ENCODE assay signal across 10 cellular contexts in genomic region chr3:107810195-107811071, GRCh38.
DNase-seq lines count a peak whose midpoint lies in the region; ATAC-seq and FAIRE-seq lines count a peak whose summit lies in the region.
"Had no signal": no experiment of that assay in that cellular context is flagged by ENCODE, and none has a peak within 500 bp of the region (broad histone marks: within the 10 kb centered on the region; RNA-seq: fewer than 3 reads in every experiment).

No MANE protein-coding gene starts in this region.

- peak overlapping the region in 1 of 2 donors; percentile 22 for H3K4me3 ChIP-seq in small intestine (ENCODE audit: low read depth in 1 of 2, low read length in 2 of 2)

- no peaks in the 10 kb centered on the region for H3K9me3 ChIP-seq in small intestine (ENCODE audit: control insufficient read depth, low read depth)

- H3K27me3 ChIP-seq in small intestine (ENCODE audit: control insufficient read depth in 2 of 2, insufficient read depth in 2 of 2, low read length in 2 of 2) = no peaks in the 10 kb centered on the region

- FAIRE-seq in small intestine (lab: Jason Lieb, UNC) = no peak

- H3K36me3 Mint-ChIP-seq in activated naive CD8-positive, alpha-beta T cell treated with anti-CD3 and anti-CD28 coated beads for 36 hours = no peaks in the 10 kb centered on the region
- peaks cover 15% of the 10 kb centered on the region for H3K36me3 Mint-ChIP-seq in activated CD4-positive, alpha-beta memory T cell treated with anti-CD3 and anti-CD28 coated beads for 36 hours

- H3K4me1 Mint-ChIP-seq in activated naive CD8-positive, alpha-beta T cell treated with anti-CD3 and anti-CD28 coated beads for 36 hours = peaks cover 14% of the 10 kb centered on the region
- peaks cover 10% of the 10 kb centered on the region for H3K4me1 Mint-ChIP-seq in activated CD4-positive, alpha-beta memory T cell treated with anti-CD3 and anti-CD28 coated beads for 36 hours (ENCODE audit: low read depth)

- H3K27ac Mint-ChIP-seq in activated naive CD8-positive, alpha-beta T cell treated with anti-CD3 and anti-CD28 coated beads for 36 hours = peak overlapping the region; percentile 55
- no peak overlapping the region for H3K27ac Mint-ChIP-seq in activated CD4-positive, alpha-beta memory T cell treated with anti-CD3 and anti-CD28 coated beads for 36 hours
- H3K27ac Mint-ChIP-seq: T-helper 1 cell treated with Interleukin-12 subunit alpha and Interleukin-12 subunit beta and Interleukin-4 antibody, amounts not matched to agents 30 μg/mL and 1 μg/mL, for 36 hours had no signal

- DNase-seq in NCI-H2171 treated with DMSO at 0.1 percent for 48 hours (lab: John Stamatoyannopoulos, UW) = peak; percentile 23
- no peak for DNase-seq in NCI-H2171 (lab: John Stamatoyannopoulos, UW)
- no peak for DNase-seq in activated naive CD8-positive, alpha-beta T cell treated with anti-CD3 and anti-CD28 coated beads for 36 hours
- peak; percentile 67 for DNase-seq in small intestine
- DNase-seq in activated CD4-positive, alpha-beta memory T cell treated with anti-CD3 and anti-CD28 coated beads for 36 hours = no peak
- no peak for DNase-seq in NCI-H226
- no peak for DNase-seq in NK-92 treated with Interleukin-12 subunit alpha and Interleukin-12 subunit beta, amount 100 ng/mL, for 24 hours (lab: John Stamatoyannopoulos, UW)

- peaks cover 0 to 3% of the 10 kb centered on the region in 2 donors for H3K4me1 ChIP-seq in small intestine (ENCODE audit: control insufficient read depth in 2 of 2, insufficient read depth in 1 of 2, low read depth in 1 of 2, low read length in 1 of 2)

- no peaks in the 10 kb centered on the region for H3K9me3 Mint-ChIP-seq in activated naive CD8-positive, alpha-beta T cell treated with anti-CD3 and anti-CD28 coated beads for 36 hours
- no peaks in the 10 kb centered on the region for H3K9me3 Mint-ChIP-seq in activated CD4-positive, alpha-beta memory T cell treated with anti-CD3 and anti-CD28 coated beads for 36 hours
- H3K9me3 Mint-ChIP-seq: T-helper 1 cell treated with Interleukin-12 subunit alpha and Interleukin-12 subunit beta and Interleukin-4 antibody, amounts not matched to agents 30 μg/mL and 1 μg/mL, for 36 hours had no signal

- peak; percentile 43 for ATAC-seq in HG03565 (IDR thresholded peaks at IDR 0.05; ENCODE audit: unreplicated experiment)

- CTCF ChIA-PET in activated CD4-positive, alpha-beta memory T cell treated with anti-CD3 and anti-CD28 coated beads for 36 hours (lab: Charles Lee) = no interaction called here

- H3K27me3 Mint-ChIP-seq in activated naive CD8-positive, alpha-beta T cell treated with anti-CD3 and anti-CD28 coated beads for 36 hours = no peaks in the 10 kb centered on the region
- no peaks in the 10 kb centered on the region for H3K27me3 Mint-ChIP-seq in activated CD4-positive, alpha-beta memory T cell treated with anti-CD3 and anti-CD28 coated beads for 36 hours

- POLR2A ChIA-PET in activated CD4-positive, alpha-beta memory T cell treated with anti-CD3 and anti-CD28 coated beads for 36 hours (lab: Charles Lee) = interaction anchor here (0.7 kb wide), 1 partner anchor 60 kb away, joined by 3 read pairs; no protein-coding TSS in a partner anchor

- no peaks in the 10 kb centered on the region for H3K36me3 ChIP-seq in small intestine (ENCODE audit: control insufficient read depth in 2 of 2, insufficient read depth in 2 of 2, low read length in 2 of 2)

- H3K4me3 Mint-ChIP-seq in activated naive CD8-positive, alpha-beta T cell treated with anti-CD3 and anti-CD28 coated beads for 36 hours = no peak overlapping the region
- no peak overlapping the region for H3K4me3 Mint-ChIP-seq in activated CD4-positive, alpha-beta memory T cell treated with anti-CD3 and anti-CD28 coated beads for 36 hours
- H3K4me3 Mint-ChIP-seq: T-helper 1 cell treated with Interleukin-12 subunit alpha and Interleukin-12 subunit beta and Interleukin-4 antibody, amounts not matched to agents 30 μg/mL and 1 μg/mL, for 36 hours had no signal

- peak overlapping the region; percentile 1 to 4 for H3K27ac ChIP-seq in small intestine (ENCODE audit: low read depth in 1 of 2, low read length in 1 of 2)
- H3K27ac ChIP-seq: 22Rv1 had no signal

- intact Hi-C loops in activated CD4-positive, alpha-beta memory T cell treated with anti-CD3 and anti-CD28 coated beads for 36 hours (cut with micrococcal nuclease) = no loop called here

- 13 to 57% (median 30%) methylated on average over 8 of the region's 8 CpGs for WGBS in small intestine, 3 donors

Comparison
In these comparisons a context has a peak if more than half of its experiments do, and no peak if none do; other contexts are left out.
1. DNase-seq: peak in NCI-H2171 treated with DMSO at 0.1 percent for 48 hours (single experiment) and small intestine (single experiment); none in NCI-H2171 (single experiment), activated naive CD8-positive, alpha-beta T cell treated with anti-CD3 and anti-CD28 coated beads for 36 hours (single experiment), activated CD4-positive, alpha-beta memory T cell treated with anti-CD3 and anti-CD28 coated beads for 36 hours (single experiment), NCI-H226 (single experiment) and NK-92 treated with Interleukin-12 subunit alpha and Interleukin-12 subunit beta, amount 100 ng/mL, for 24 hours (single experiment).